In genomic region chr13:106083620-106084350, GRCh38 we compare ENCODE assay signal across 8 cellular contexts.
A peak's percentile ranks its signal among the peaks of the same experiment; 100 is the strongest.
DNase-seq lines count a peak whose midpoint lies in the region; ATAC-seq, FAIRE-seq and TF ChIP-seq lines count a peak whose summit lies in the region.

No MANE protein-coding gene starts in this region.

- H3K36me3 Mint-ChIP-seq in natural killer cell, result no peaks in the 10 kb centered on the region

- dilution Hi-C loops in endothelial cell of umbilical vein (cut with MboI; ENCODE audit: extremely low pct_ligation_motif_present, low sequenced_read_pairs), result no loop called here

- H2AFZ ChIP-seq in endothelial cell of umbilical vein (ENCODE audit: low read depth, low read length), result no peak overlapping the region

- ATAC-seq in GM19463 (IDR thresholded peaks at IDR 0.05; ENCODE audit: unreplicated experiment), result peak; percentile 82
- ATAC-seq in natural killer cell, result no peak

- TF ChIP-seq POLR2A in endothelial cell of umbilical vein (IDR thresholded peaks at IDR 0.05; ENCODE audit: low read depth, low read length), result no peak

- H3K27me3 ChIP-seq in MG63 (no peaks in the 10 kb centered on the region), endothelial cell of umbilical vein (ENCODE audit: control insufficient read depth in 2 of 2, insufficient read depth in 2 of 2, low read length in 2 of 2) (no peaks in the 10 kb centered on the region)

- FAIRE-seq in endothelial cell of umbilical vein (lab: Jason Lieb, UNC), result peak; percentile 72

- H3K36me3 ChIP-seq in MG63 (no peaks in the 10 kb centered on the region), endothelial cell of umbilical vein (ENCODE audit: control insufficient read depth in 2 of 2, extremely low read depth in 1 of 2, insufficient read depth in 2 of 2, low read length in 2 of 2) (no peaks in the 10 kb centered on the region)

- no peaks in the 10 kb centered on the region for H3K4me1 Mint-ChIP-seq in natural killer cell

- intact Hi-C loops in endothelial cell of umbilical vein (cut with micrococcal nuclease) (loop anchor here (1.0 to 10.0 kb wide), 11 partner anchors 79 to 1509 kb away; no protein-coding TSS in a partner anchor), natural killer cell (cut with micrococcal nuclease) (no loop called here)

- H3K9me3 Mint-ChIP-seq in natural killer cell, result peaks cover 2 to 6% of the 10 kb centered on the region in 2 donors

- no peaks in the 10 kb centered on the region for H3K79me2 ChIP-seq in endothelial cell of umbilical vein (ENCODE audit: control insufficient read depth, insufficient read depth, low read length)

- CTCF ChIA-PET in endothelial cell of umbilical vein (lab: Charles Lee), result interaction anchor here (1.1 to 4.8 kb wide), 8 partner anchors 14 to 534 kb away, joined by 3 to 31 read pairs (median 4); no protein-coding TSS in a partner anchor

- TF ChIP-seq CTCF in endothelial cell of umbilical vein (IDR thresholded peaks at IDR 0.05; ENCODE audit: extremely low read depth in 1 of 2, insufficient read depth in 1 of 2, low read depth in 1 of 2, low read length in 2 of 2) (peak; percentile 71 to 77), natural killer cell (IDR thresholded peaks at IDR 0.05) (no peak), coronary artery (IDR thresholded peaks at IDR 0.05) (no peak)

- H3K9me3 ChIP-seq in MG63 (no peaks in the 10 kb centered on the region), endothelial cell of umbilical vein (replicated peaks; ENCODE audit: control insufficient read depth, insufficient read depth, low read length) (no peaks in the 10 kb centered on the region)

- H3K27me3 Mint-ChIP-seq in natural killer cell (ENCODE audit: low read depth in 2 of 2), result no peaks in the 10 kb centered on the region

- H3K4me3 Mint-ChIP-seq in natural killer cell, result no peak overlapping the region

- H4K20me1 ChIP-seq in endothelial cell of umbilical vein (replicated peaks; ENCODE audit: control insufficient read depth, extremely low read depth, insufficient read depth, low read length), result no peaks in the 10 kb centered on the region

- no peaks in the 10 kb centered on the region for H3K9me1 ChIP-seq in endothelial cell of umbilical vein (replicated peaks; ENCODE audit: control insufficient read depth, extremely low read depth, insufficient read depth, low read length)

- no TSS peak for BruUV-seq in endothelial cell of umbilical vein (replicated peaks; lab: Mats Ljungman, UMichigan)

- H3K9ac ChIP-seq in endothelial cell of umbilical vein (replicated peaks; ENCODE audit: extremely low read depth, insufficient read depth, low read length), result no peak overlapping the region

- POLR2A ChIA-PET in endothelial cell of umbilical vein (lab: Charles Lee), result no interaction called here

- H3K4me2 ChIP-seq in endothelial cell of umbilical vein (ENCODE audit: insufficient read depth, low read length), result no peak overlapping the region

- no peaks in the 10 kb centered on the region for H3K4me1 ChIP-seq in endothelial cell of umbilical vein (ENCODE audit: control insufficient read depth, extremely low read depth, insufficient read depth, low read length)

- no peak overlapping the region for H3K4me3 ChIP-seq in MG63
- no peak overlapping the region for H3K4me3 ChIP-seq in endothelial cell of umbilical vein (replicated peaks in 1 of 3; ENCODE audit: insufficient read depth in 1 of 3, low read depth in 1 of 3, low read length in 3 of 3)
- H3K4me3 ChIP-seq in coronary artery, result no peak overlapping the region

- peak; percentile 43 for DNase-seq in COLO668 (lab: John Stamatoyannopoulos, UW; ENCODE audit: unreplicated experiment)
- DNase-seq in MG63, result peak; percentile 15
- DNase-seq in endothelial cell of umbilical vein (ENCODE audit: low read depth, low spot score), result peak; percentile 86
- DNase-seq in pons (ENCODE audit: low spot score), result peak; percentile 82
- no peak for DNase-seq in GF-D8 (lab: John Stamatoyannopoulos, UW)
- no peak for DNase-seq in natural killer cell
- DNase-seq in coronary artery (ENCODE audit: low spot score), result no peak

- no peak overlapping the region for H3K27ac ChIP-seq in endothelial cell of umbilical vein (ENCODE audit: insufficient read depth, low read depth, low read length)
- no peak overlapping the region for H3K27ac ChIP-seq in coronary artery

- no peak overlapping the region for H3K27ac Mint-ChIP-seq in natural killer cell

TF ChIP-seq in endothelial cell of umbilical vein, 7 proteins besides CTCF, POLR2A, EP300 and RAD21:
- peak; percentile 10 for TF ChIP-seq GATA2 (IDR thresholded peaks at IDR 0.05; ENCODE audit: insufficient read depth, insufficient read length, low read depth, low read length)
- no peak for TF ChIP-seq MYC (IDR thresholded peaks at IDR 0.05; ENCODE audit: low read depth, low read length)
TF ChIP-seq in endothelial cell of umbilical vein: peak in this region for 1.

Comparison
In these comparisons a context has a peak if more than half of its experiments do, and no peak if none do; other contexts are left out.
1. DNase-seq: peak in COLO668 (single experiment), MG63 (single experiment), endothelial cell of umbilical vein (single experiment) and pons (single experiment); none in GF-D8 (single experiment), natural killer cell (single experiment) and coronary artery (single experiment).
2. CTCF ChIP-seq: peak in endothelial cell of umbilical vein (2 of 2); none in natural killer cell (single experiment) and coronary artery (single experiment).